Comparison of ENCODE assay signal across 30 cellular contexts in genomic region chr5:146507428-146507827, GRCh38. TPM values are rescaled to one million over a fixed set of nuclear protein-coding genes. Genes with fewer than 3 reads are reported as not detected.
"Had no signal": no experiment of that assay in that cellular context is flagged by ENCODE, and none has a peak within 500 bp of the region (broad histone marks: within the 10 kb centered on the region; RNA-seq: fewer than 3 reads in every experiment).

No MANE protein-coding gene starts in this region.

- ATAC-seq: activated CD4-positive, CD25-positive, alpha-beta regulatory T cell treated with anti-CD3 and anti-CD28 coated beads, Interleukin-2, amount 50 U/mL, for 24 hours; activated naive CD4-positive, alpha-beta T cell treated with anti-CD3 and anti-CD28 coated beads, Interleukin-2, amount 50 U/mL, for 72 hours; effector memory CD8-positive, alpha-beta T cell; foreskin keratinocyte; gastrocnemius medialis; heart left ventricle had no signal

- H3K9me3 Mint-ChIP-seq: activated B cell treated with CpG ODN at 0.5 μM for 24 hours; activated CD4-positive, alpha-beta memory T cell treated with anti-CD3 and anti-CD28 coated beads, Interleukin-2, amount 10 ng/mL, durations not matched to agents 7 days and 5 days; activated naive CD4-positive, alpha-beta T cell treated with anti-CD3 and anti-CD28 coated beads, Interleukin-2, amount 10 ng/mL, durations not matched to agents 7 days and 5 days; activated naive CD4-positive, alpha-beta T cell treated with anti-CD3 and anti-CD28 coated beads, Interleukin-2, amount 50 U/mL, for 72 hours; activated naive CD8-positive, alpha-beta T cell treated with anti-CD3 and anti-CD28 coated beads, Interleukin-2, amount 10 ng/mL, durations not matched to agents 7 days and 5 days; activated T-cell treated with anti-CD3 and anti-CD28 coated beads, Interleukin-2, amount 50 U/mL, for 24 hours; brain; effector memory CD8-positive, alpha-beta T cell had no signal

- DNase-seq: activated B cell treated with CpG ODN at 0.5 μM for 24 hours; activated CD4-positive, alpha-beta memory T cell treated with anti-CD3 and anti-CD28 coated beads, Interleukin-2, amount 10 ng/mL, durations not matched to agents 7 days and 5 days; activated CD4-positive, alpha-beta T cell treated with anti-CD3 and anti-CD28 coated beads for 48 hours; activated CD4-positive, alpha-beta T cell treated with anti-CD3 and anti-CD28 coated beads, Interleukin-2, amount 50 U/mL, for 4 hours; activated CD8-positive, alpha-beta memory T cell treated with anti-CD3 and anti-CD28 coated beads, Interleukin-2, amount 50 U/mL, for 48 hours; activated gamma-delta T cell; activated naive CD4-positive, alpha-beta T cell; activated naive CD4-positive, alpha-beta T cell treated with anti-CD3 and anti-CD28 coated beads, Interleukin-2, amount 10 ng/mL, durations not matched to agents 7 days and 5 days; activated naive CD8-positive, alpha-beta T cell treated with anti-CD3 and anti-CD28 coated beads, Interleukin-2, amount 10 ng/mL, durations not matched to agents 7 days and 5 days; activated T-cell treated with anti-CD3 and anti-CD28 coated beads for 4 hours; activated T-cell treated with anti-CD3 and anti-CD28 coated beads, Interleukin-2, amount 50 U/mL, for 24 hours; central memory CD4-positive, alpha-beta T cell; cerebellar nuclear complex; colonic mucosa; effector memory CD8-positive, alpha-beta T cell; erythroblast; foreskin keratinocyte; gastrocnemius medialis; glutamatergic neuron; heart left ventricle; T-helper 2 cell had no signal

- H3K4me3 ChIP-seq: ascending aorta, breast epithelium, cardiac muscle cell, colonic mucosa, esophagus muscularis mucosa, gastrocnemius medialis, heart left ventricle had no signal

- H3K27ac Mint-ChIP-seq: activated B cell treated with CpG ODN at 0.5 μM for 24 hours; activated CD4-positive, alpha-beta memory T cell treated with anti-CD3 and anti-CD28 coated beads, Interleukin-2, amount 10 ng/mL, durations not matched to agents 7 days and 5 days; activated naive CD4-positive, alpha-beta T cell treated with anti-CD3 and anti-CD28 coated beads, Interleukin-2, amount 10 ng/mL, durations not matched to agents 7 days and 5 days; activated naive CD4-positive, alpha-beta T cell treated with anti-CD3 and anti-CD28 coated beads, Interleukin-2, amount 50 U/mL, for 72 hours; activated naive CD8-positive, alpha-beta T cell treated with anti-CD3 and anti-CD28 coated beads, Interleukin-2, amount 10 ng/mL, durations not matched to agents 7 days and 5 days; brain; effector memory CD8-positive, alpha-beta T cell had no signal

- H3K4me3 Mint-ChIP-seq: activated B cell treated with CpG ODN at 0.5 μM for 24 hours; activated CD4-positive, alpha-beta memory T cell treated with anti-CD3 and anti-CD28 coated beads, Interleukin-2, amount 10 ng/mL, durations not matched to agents 7 days and 5 days; activated naive CD4-positive, alpha-beta T cell treated with anti-CD3 and anti-CD28 coated beads, Interleukin-2, amount 10 ng/mL, durations not matched to agents 7 days and 5 days; activated naive CD8-positive, alpha-beta T cell treated with anti-CD3 and anti-CD28 coated beads, Interleukin-2, amount 10 ng/mL, durations not matched to agents 7 days and 5 days; activated T-cell treated with anti-CD3 and anti-CD28 coated beads, Interleukin-2, amount 50 U/mL, for 24 hours; brain; effector memory CD8-positive, alpha-beta T cell had no signal

- H3K4me1 Mint-ChIP-seq: activated B cell treated with CpG ODN at 0.5 μM for 24 hours; activated CD4-positive, alpha-beta memory T cell treated with anti-CD3 and anti-CD28 coated beads, Interleukin-2, amount 10 ng/mL, durations not matched to agents 7 days and 5 days; activated naive CD4-positive, alpha-beta T cell treated with anti-CD3 and anti-CD28 coated beads, Interleukin-2, amount 10 ng/mL, durations not matched to agents 7 days and 5 days; activated naive CD8-positive, alpha-beta T cell treated with anti-CD3 and anti-CD28 coated beads, Interleukin-2, amount 10 ng/mL, durations not matched to agents 7 days and 5 days; brain had no signal

- H3K27me3 Mint-ChIP-seq: activated B cell treated with CpG ODN at 0.5 μM for 24 hours; activated CD4-positive, alpha-beta memory T cell treated with anti-CD3 and anti-CD28 coated beads, Interleukin-2, amount 10 ng/mL, durations not matched to agents 7 days and 5 days; activated naive CD4-positive, alpha-beta T cell treated with anti-CD3 and anti-CD28 coated beads, Interleukin-2, amount 10 ng/mL, durations not matched to agents 7 days and 5 days; activated naive CD8-positive, alpha-beta T cell treated with anti-CD3 and anti-CD28 coated beads, Interleukin-2, amount 10 ng/mL, durations not matched to agents 7 days and 5 days; activated T-cell treated with anti-CD3 and anti-CD28 coated beads, Interleukin-2, amount 50 U/mL, for 24 hours; brain; effector memory CD8-positive, alpha-beta T cell had no signal

RNA-seq across cellular contexts. Expression of gene GPR151, which starts 8.6 kb away (rescaled TPM):
- total RNA-seq: activated B cell treated with CpG ODN at 0.5 μM for 24 hours; activated CD4-positive, alpha-beta memory T cell treated with anti-CD3 and anti-CD28 coated beads, Interleukin-2, amount 10 ng/mL, durations not matched to agents 7 days and 5 days; activated naive CD4-positive, alpha-beta T cell treated with anti-CD3 and anti-CD28 coated beads, Interleukin-2, amount 50 U/mL, for 72 hours; activated naive CD8-positive, alpha-beta T cell treated with anti-CD3 and anti-CD28 coated beads, Interleukin-2, amount 10 ng/mL, durations not matched to agents 7 days and 5 days; ascending aorta; breast epithelium; cardiac muscle cell; colonic mucosa; dermis microvascular lymphatic vessel endothelial cell; esophagus muscularis mucosa; foreskin keratinocyte; gastrocnemius medialis; heart left ventricle; T-helper 1 cell treated with Interleukin-12 subunit alpha and Interleukin-12 subunit beta and Interleukin-4 antibody, amounts not matched to agents 30 ng/mL and 1 ng/mL, for 36 hours had no signal
